In the genomic region with DNA sequence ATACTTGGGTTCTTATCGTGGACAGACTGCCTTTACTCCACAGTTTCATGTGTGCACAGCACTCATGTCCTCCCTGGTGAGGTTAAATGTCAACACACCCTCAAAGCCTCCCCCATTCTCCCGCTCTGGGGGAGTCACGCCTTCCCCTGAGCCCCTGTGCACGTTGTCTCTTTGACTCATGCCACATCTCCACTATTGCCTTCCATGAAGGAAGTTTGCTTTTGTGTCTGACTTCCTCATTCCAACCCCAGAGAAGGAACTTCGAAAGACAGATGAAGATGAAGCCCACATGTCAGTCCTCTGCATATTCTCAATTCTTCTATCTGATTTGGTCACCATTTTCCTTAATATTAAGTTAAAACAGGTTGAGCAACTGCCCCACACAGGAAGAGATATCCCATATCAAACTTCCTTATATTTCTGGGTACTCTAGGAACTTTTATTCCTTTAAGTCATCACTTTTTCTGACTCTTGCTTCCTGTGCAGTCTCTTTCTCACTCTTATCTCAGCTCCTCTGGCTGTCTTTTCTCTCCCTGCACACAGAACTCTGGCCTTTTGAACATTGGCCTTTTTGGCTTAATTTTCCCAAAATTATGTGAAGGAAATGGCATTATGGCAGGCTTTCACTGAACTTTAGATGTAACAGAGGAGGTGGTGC, we compare ENCODE assay signal across 31 cellular contexts. TPM values are rescaled to one million over a fixed set of nuclear protein-coding genes. Genes with fewer than 3 reads are reported as not detected.
DNase-seq lines count a peak whose midpoint lies in the region; ATAC-seq, FAIRE-seq and TF ChIP-seq lines count a peak whose summit lies in the region.
"Had no signal": no experiment of that assay in that cellular context is flagged by ENCODE, and none has a peak within 500 bp of the region (broad histone marks: within the 10 kb centered on the region; RNA-seq: fewer than 3 reads in every experiment).

No MANE protein-coding gene starts in this region.

- H3K4me1 Mint-ChIP-seq in type B pancreatic cell (ENCODE audit: unreplicated experiment), result no peaks in the 10 kb centered on the region
- H3K4me1 Mint-ChIP-seq: memory B cell, T-helper 17 cell, WTC11 had no signal

- POLR2A ChIA-PET in endothelial cell of umbilical vein (lab: Charles Lee), result no interaction called here

- no peaks in the 10 kb centered on the region for H3K36me3 Mint-ChIP-seq in type B pancreatic cell
- H3K36me3 Mint-ChIP-seq: WTC11 had no signal

- H4K20me1 ChIP-seq in OCI-LY3 (ENCODE audit: insufficient read depth, low read length) (no peaks in the 10 kb centered on the region), endothelial cell of umbilical vein (replicated peaks; ENCODE audit: control insufficient read depth, extremely low read depth, insufficient read depth, low read length) (no peaks in the 10 kb centered on the region)

- no peak for TF ChIP-seq CTCF in OCI-LY3 (IDR thresholded peaks at IDR 0.05; ENCODE audit: low read depth, low read length)
- TF ChIP-seq CTCF in endothelial cell of umbilical vein (IDR thresholded peaks at IDR 0.05; ENCODE audit: extremely low read depth in 1 of 2, insufficient read depth in 1 of 2, low read depth in 1 of 2, low read length in 2 of 2), result no peak
- TF ChIP-seq CTCF in type B pancreatic cell (conservative IDR thresholded peaks at IDR 0.05), result no peak
- TF ChIP-seq CTCF in foreskin fibroblast (IDR thresholded peaks at IDR 0.05; ENCODE audit: low read depth, low read length), result no peak

- no peaks in the 10 kb centered on the region for H3K36me3 ChIP-seq in OCI-LY3 (replicated peaks; ENCODE audit: low read depth, low read length)
- no peaks in the 10 kb centered on the region for H3K36me3 ChIP-seq in endothelial cell of umbilical vein (ENCODE audit: control insufficient read depth in 2 of 2, extremely low read depth in 1 of 2, insufficient read depth in 2 of 2, low read length in 2 of 2)
- no peaks in the 10 kb centered on the region for H3K36me3 ChIP-seq in H7 (replicated peaks; ENCODE audit: control insufficient read depth, insufficient read depth, low read length)
- H3K36me3 ChIP-seq: esophagus squamous epithelium, SJCRH30, tibial artery had no signal

- peak; percentile 75 for DNase-seq in SIG-M5 treated with dmso at 0.1 percent for 504 hours (lab: John Stamatoyannopoulos, UW; ENCODE audit: unreplicated experiment)
- no peak for DNase-seq in SIG-M5 (lab: John Stamatoyannopoulos, UW)
- DNase-seq in endothelial cell of umbilical vein (ENCODE audit: low read depth, low spot score), result peak; percentile 48
- DNase-seq in type B pancreatic cell (ENCODE audit: extremely low spot score, unreplicated experiment), result no peak
- DNase-seq in H7, result no peak
- no peak for DNase-seq in foreskin fibroblast
- DNase-seq: activated CD4-positive, alpha-beta T cell treated with anti-CD3 and anti-CD28 coated beads, Interleukin-2, amount 50 U/mL, for 48 hours; activated effector memory CD4-positive, alpha-beta T cell treated with Interleukin-2 at 50 U/mL for 16 hours; body of pancreas; COR-L47; esophagus squamous epithelium; NCI-H146; NCI-H69; nucleus accumbens; PC-3; SJCRH30; stimulated activated CD4-positive, alpha-beta T cell treated with anti-CD3 and anti-CD28 coated beads, Interleukin-4, amount 100 ng/mL, for 24 hours; T-helper 17 cell; tibial artery had no signal

- no peaks in the 10 kb centered on the region for H3K9me1 ChIP-seq in endothelial cell of umbilical vein (replicated peaks; ENCODE audit: control insufficient read depth, extremely low read depth, insufficient read depth, low read length)

- peaks cover 5% of the 10 kb centered on the region for H3K9me3 Mint-ChIP-seq in type B pancreatic cell
- H3K9me3 Mint-ChIP-seq: stimulated activated naive CD8-positive, alpha-beta T cell treated with anti-CD3 and anti-CD28 coated beads, Interleukin-15, Interleukin-2, amounts not matched to agents 100 ng/mL and 50 ng/mL, for 24 hours had no signal

- H3K4me3 Mint-ChIP-seq in type B pancreatic cell, result no peak overlapping the region
- H3K4me3 Mint-ChIP-seq: memory B cell; stimulated activated naive CD8-positive, alpha-beta T cell treated with anti-CD3 and anti-CD28 coated beads, Interleukin-15, Interleukin-2, amounts not matched to agents 100 ng/mL and 50 ng/mL, for 24 hours; T-helper 17 cell; WTC11 had no signal

- H3K79me2 ChIP-seq in OCI-LY3 (ENCODE audit: low read length) (no peaks in the 10 kb centered on the region), endothelial cell of umbilical vein (ENCODE audit: control insufficient read depth, insufficient read depth, low read length) (no peaks in the 10 kb centered on the region)

- H3K27ac ChIP-seq in OCI-LY3 (ENCODE audit: low read length) (no peak overlapping the region), endothelial cell of umbilical vein (ENCODE audit: insufficient read depth, low read depth, low read length) (no peak overlapping the region)
- H3K27ac ChIP-seq: 22Rv1, body of pancreas, esophagus squamous epithelium, SJCRH30, tibial artery had no signal

- no peak for TF ChIP-seq POLR2A in endothelial cell of umbilical vein (IDR thresholded peaks at IDR 0.05; ENCODE audit: low read depth, low read length)

- H3K9ac ChIP-seq in OCI-LY3 (ENCODE audit: low read length), result no peak overlapping the region
- no peak overlapping the region for H3K9ac ChIP-seq in endothelial cell of umbilical vein (replicated peaks; ENCODE audit: extremely low read depth, insufficient read depth, low read length)

- intact Hi-C loops in endothelial cell of umbilical vein (cut with micrococcal nuclease), result no loop called here

- no peaks in the 10 kb centered on the region for H3K27me3 Mint-ChIP-seq in type B pancreatic cell

- ATAC-seq in GM19328 (IDR thresholded peaks at IDR 0.05; ENCODE audit: unreplicated experiment), result no peak
- ATAC-seq: body of pancreas, PC-3, T-helper 17 cell, WTC11 had no signal

- FAIRE-seq in endothelial cell of umbilical vein (lab: Jason Lieb, UNC), result no peak
- FAIRE-seq: H1 had no signal

- H3K4me1 ChIP-seq in OCI-LY3 (ENCODE audit: low read length), result peaks cover 11% of the 10 kb centered on the region
- no peaks in the 10 kb centered on the region for H3K4me1 ChIP-seq in endothelial cell of umbilical vein (ENCODE audit: control insufficient read depth, extremely low read depth, insufficient read depth, low read length)
- H3K4me1 ChIP-seq: body of pancreas, esophagus squamous epithelium, SJCRH30, tibial artery had no signal

- dilution Hi-C loops in endothelial cell of umbilical vein (cut with MboI; ENCODE audit: extremely low pct_ligation_motif_present, low sequenced_read_pairs), result no loop called here

- BruUV-seq in endothelial cell of umbilical vein (replicated peaks; lab: Mats Ljungman, UMichigan), result no TSS peak

- H2AFZ ChIP-seq in OCI-LY3 (ENCODE audit: low read depth, low read length) (0 out of 2 replicates have a peak overlapping the region, but pooled peaks have one; percentile 24), endothelial cell of umbilical vein (ENCODE audit: low read depth, low read length) (peak overlapping the region; percentile 24)

- H3K27me3 ChIP-seq in OCI-LY3 (ENCODE audit: low read depth, low read length), result no peaks in the 10 kb centered on the region
- no peaks in the 10 kb centered on the region for H3K27me3 ChIP-seq in endothelial cell of umbilical vein (ENCODE audit: control insufficient read depth in 2 of 2, insufficient read depth in 2 of 2, low read length in 2 of 2)
- H3K27me3 ChIP-seq in H7 (ENCODE audit: control insufficient read depth, insufficient read depth, low read length), result no peaks in the 10 kb centered on the region
- H3K27me3 ChIP-seq: body of pancreas, esophagus squamous epithelium, tibial artery had no signal

- CTCF ChIA-PET in endothelial cell of umbilical vein (lab: Charles Lee), result interaction anchor here (0.7 kb wide), 1 partner anchor 453 kb away, joined by 3 read pairs; no protein-coding TSS in a partner anchor

- H3K4me3 ChIP-seq in OCI-LY3 (ENCODE audit: low read length) (no peak overlapping the region), endothelial cell of umbilical vein (replicated peaks in 1 of 3; ENCODE audit: insufficient read depth in 1 of 3, low read depth in 1 of 3, low read length in 3 of 3) (no peak overlapping the region), H7 (ENCODE audit: insufficient read depth, low read depth, low read length) (no peak overlapping the region), foreskin fibroblast (ENCODE audit: low read depth in 1 of 2, low read length in 2 of 2) (no peak overlapping the region)
- H3K4me3 ChIP-seq: body of pancreas, esophagus squamous epithelium, SJCRH30, smooth muscle cell, tibial artery had no signal

- H3K4me2 ChIP-seq in OCI-LY3 (ENCODE audit: low read length), result no peak overlapping the region
- H3K4me2 ChIP-seq in endothelial cell of umbilical vein (ENCODE audit: insufficient read depth, low read length), result no peak overlapping the region
- H3K4me2 ChIP-seq: smooth muscle cell had no signal

- H3K27ac Mint-ChIP-seq in type B pancreatic cell, result peak overlapping the region; percentile 24
- H3K27ac Mint-ChIP-seq: memory B cell; stimulated activated naive CD8-positive, alpha-beta T cell treated with anti-CD3 and anti-CD28 coated beads, Interleukin-15, Interleukin-2, amounts not matched to agents 100 ng/mL and 50 ng/mL, for 24 hours; T-helper 17 cell; WTC11 had no signal

- H3K9me3 ChIP-seq in OCI-LY3 (ENCODE audit: insufficient read depth, low read length), result no peaks in the 10 kb centered on the region
- no peaks in the 10 kb centered on the region for H3K9me3 ChIP-seq in endothelial cell of umbilical vein (replicated peaks; ENCODE audit: control insufficient read depth, insufficient read depth, low read length)
- H3K9me3 ChIP-seq: body of pancreas, esophagus squamous epithelium, SJCRH30, tibial artery had no signal

RNA-seq across cellular contexts. Expression of gene C4BPA, which starts 41.5 kb away (rescaled TPM):
- total RNA-seq in endothelial cell of umbilical vein (not detected in 2 replicates), type B pancreatic cell (ENCODE audit: low replicate concordance) (0.87 and 6.8 TPM in 2 replicates)
- polyA plus RNA-seq in endothelial cell of umbilical vein, result not detected in 2 replicates
- polyA plus RNA-seq in endothelial cell of umbilical vein (2011; cell fraction: cytosol; rRNA removed), result not detected in 2 replicates
- not detected in 2 replicates for polyA plus RNA-seq in endothelial cell of umbilical vein (2011; cell fraction: nucleus; rRNA removed)
- not detected in 2 replicates for polyA plus RNA-seq in endothelial cell of umbilical vein (2012)
- polyA minus RNA-seq in endothelial cell of umbilical vein, result not detected in 2 replicates
- polyA minus RNA-seq in endothelial cell of umbilical vein (2011; cell fraction: cytosol; rRNA and poly(A)+ RNA removed), result 0.51 TPM
- not detected in 2 replicates for polyA minus RNA-seq in endothelial cell of umbilical vein (2011; cell fraction: nucleus; rRNA and poly(A)+ RNA removed)
- total RNA-seq in H7 (2014; rRNA removed; shearing (Covaris generic)), result not detected in 2 replicates
- total RNA-seq: Daoy, H1, kidney epithelial cell, myocyte, PC-3, smooth muscle cell had no signal
- polyA plus RNA-seq: H1, smooth muscle cell had no signal

RNA-seq across cellular contexts. Expression of gene C4BPB, which starts 56.9 kb away (rescaled TPM):
- not detected in 2 replicates for total RNA-seq in endothelial cell of umbilical vein
- not detected in 2 replicates for polyA plus RNA-seq in endothelial cell of umbilical vein
- polyA plus RNA-seq in endothelial cell of umbilical vein (2011; cell fraction: cytosol; rRNA removed), result not detected in 2 replicates
- 0.06 TPM in 1 of 2 replicates, not detected in the other for polyA plus RNA-seq in endothelial cell of umbilical vein (2011; cell fraction: nucleus; rRNA removed)
- polyA plus RNA-seq in endothelial cell of umbilical vein (2012), result not detected in 2 replicates
- polyA minus RNA-seq in endothelial cell of umbilical vein, result not detected in 2 replicates
- polyA minus RNA-seq in endothelial cell of umbilical vein (2011; cell fraction: cytosol; rRNA and poly(A)+ RNA removed), result 105 TPM
- polyA minus RNA-seq in endothelial cell of umbilical vein (2011; cell fraction: nucleus; rRNA and poly(A)+ RNA removed), result 0.58 and 1.5 TPM in 2 replicates
- total RNA-seq in type B pancreatic cell (ENCODE audit: low replicate concordance), result 0.36 and 4.4 TPM in 2 replicates
- not detected in 2 replicates for total RNA-seq in H7 (2014; rRNA removed; shearing (Covaris generic))
- total RNA-seq: H1, kidney epithelial cell, myocyte, PC-3, renal cortical epithelial cell, SJCRH30 had no signal
- polyA plus RNA-seq: H1 had no signal

Comparison
In these comparisons a context has a peak if more than half of its experiments do, and no peak if none do; other contexts are left out.
1. DNase-seq: peak in SIG-M5 treated with dmso at 0.1 percent for 504 hours (single experiment) and endothelial cell of umbilical vein (single experiment); none in SIG-M5 (single experiment), type B pancreatic cell (single experiment), H7 (single experiment) and foreskin fibroblast (0 of 2).